1 cellular context compared by ENCODE assay signal in the genomic region with DNA sequence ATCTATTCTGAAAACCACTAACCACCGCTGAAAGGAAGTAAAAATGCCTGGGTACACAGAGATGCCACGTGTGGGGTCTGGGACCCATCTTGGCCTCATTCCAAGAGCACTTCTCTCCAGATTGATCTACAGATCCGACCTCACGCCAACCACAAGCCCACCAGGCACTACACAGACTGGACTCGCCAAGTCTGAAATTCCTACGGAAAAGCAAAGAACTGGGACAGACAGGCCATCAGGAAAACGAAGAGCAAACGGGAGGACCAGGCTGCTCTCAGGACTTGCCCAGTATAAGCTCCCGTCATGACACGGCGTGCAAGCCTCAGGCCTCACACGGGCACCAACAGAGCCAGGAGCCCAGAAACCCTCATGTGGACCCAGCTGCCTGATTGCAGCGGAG.
TF ChIP-seq lines count a peak whose summit lies in the region.

No MANE protein-coding gene starts in this region.

TF ChIP-seq in HepG2, 621 proteins besides CTCF, POLR2A, EP300 and RAD21:
- TF ChIP-seq RBM22 (optimal IDR thresholded peaks at IDR 0.05; ENCODE audit: low read length), result peak; percentile 83
- TF ChIP-seq CHD2 (IDR thresholded peaks at IDR 0.05; ENCODE audit: low read depth, low read length), result 0 out of 2 replicates have a peak, but pooled peaks have one; percentile 12
- TF ChIP-seq, protein P1, sequence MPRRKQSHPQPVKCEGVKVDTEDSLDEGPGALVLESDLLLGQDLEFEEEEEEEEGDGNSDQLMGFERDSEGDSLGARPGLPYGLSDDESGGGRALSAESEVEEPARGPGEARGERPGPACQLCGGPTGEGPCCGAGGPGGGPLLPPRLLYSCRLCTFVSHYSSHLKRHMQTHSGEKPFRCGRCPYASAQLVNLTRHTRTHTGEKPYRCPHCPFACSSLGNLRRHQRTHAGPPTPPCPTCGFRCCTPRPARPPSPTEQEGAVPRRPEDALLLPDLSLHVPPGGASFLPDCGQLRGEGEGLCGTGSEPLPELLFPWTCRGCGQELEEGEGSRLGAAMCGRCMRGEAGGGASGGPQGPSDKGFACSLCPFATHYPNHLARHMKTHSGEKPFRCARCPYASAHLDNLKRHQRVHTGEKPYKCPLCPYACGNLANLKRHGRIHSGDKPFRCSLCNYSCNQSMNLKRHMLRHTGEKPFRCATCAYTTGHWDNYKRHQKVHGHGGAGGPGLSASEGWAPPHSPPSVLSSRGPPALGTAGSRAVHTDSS (CRISPR knock-in tag; conservative IDR thresholded peaks at IDR 0.05), result 0 out of 2 replicates have a peak, but pooled peaks have one; percentile 41
- no peak for TF ChIP-seq AGO1 (IDR thresholded peaks at IDR 0.05; ENCODE audit: low read depth, low read length, poor library complexity, severe bottlenecking)
- TF ChIP-seq AGO2 (optimal IDR thresholded peaks at IDR 0.05; ENCODE audit: low read depth, low read length), result peak; percentile 80
- TF ChIP-seq, protein P2, sequence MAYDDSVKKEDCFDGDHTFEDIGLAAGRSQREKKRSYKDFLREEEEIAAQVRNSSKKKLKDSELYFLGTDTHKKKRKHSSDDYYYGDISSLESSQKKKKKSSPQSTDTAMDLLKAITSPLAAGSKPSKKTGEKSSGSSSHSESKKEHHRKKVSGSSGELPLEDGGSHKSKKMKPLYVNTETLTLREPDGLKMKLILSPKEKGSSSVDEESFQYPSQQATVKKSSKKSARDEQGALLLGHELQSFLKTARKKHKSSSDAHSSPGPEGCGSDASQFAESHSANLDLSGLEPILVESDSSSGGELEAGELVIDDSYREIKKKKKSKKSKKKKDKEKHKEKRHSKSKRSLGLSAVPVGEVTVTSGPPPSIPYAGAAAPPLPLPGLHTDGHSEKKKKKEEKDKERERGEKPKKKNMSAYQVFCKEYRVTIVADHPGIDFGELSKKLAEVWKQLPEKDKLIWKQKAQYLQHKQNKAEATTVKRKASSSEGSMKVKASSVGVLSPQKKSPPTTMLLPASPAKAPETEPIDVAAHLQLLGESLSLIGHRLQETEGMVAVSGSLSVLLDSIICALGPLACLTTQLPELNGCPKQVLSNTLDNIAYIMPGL (CRISPR knock-in tag; IDR thresholded peaks at IDR 0.05; ENCODE audit: borderline replicate concordance in 1 of 2, low read depth in 1 of 2), result no peak
TF ChIP-seq in HepG2: peak in this region for 4.
